Comparison of ENCODE assay signal across 11 cellular contexts in genomic region chr17:57873261-57874057, GRCh38. TPM values are rescaled to one million over a fixed set of nuclear protein-coding genes. Genes with fewer than 3 reads are reported as not detected.
DNase-seq lines count a peak whose midpoint lies in the region; ATAC-seq and TF ChIP-seq lines count a peak whose summit lies in the region.
"Had no signal": no experiment of that assay in that cellular context is flagged by ENCODE, and none has a peak within 500 bp of the region (broad histone marks: within the 10 kb centered on the region; RNA-seq: fewer than 3 reads in every experiment).

No MANE protein-coding gene starts in this region.

- no peaks in the 10 kb centered on the region for H3K9me3 ChIP-seq in RWPE2 (ENCODE audit: severe bottlenecking)
- no peaks in the 10 kb centered on the region for H3K9me3 ChIP-seq in gastroesophageal sphincter
- H3K9me3 ChIP-seq in prostate gland, result no peaks in the 10 kb centered on the region

- H3K4me3 ChIP-seq in RWPE2 (ENCODE audit: severe bottlenecking), result no peak overlapping the region
- H3K4me3 ChIP-seq in gastroesophageal sphincter, result no peak overlapping the region
- no peak overlapping the region for H3K4me3 ChIP-seq in prostate gland

- ATAC-seq in RWPE2 (ENCODE audit: low read depth), result no peak
- ATAC-seq in gastroesophageal sphincter, result no peak
- no peak for ATAC-seq in GM19395 (IDR thresholded peaks at IDR 0.05; ENCODE audit: unreplicated experiment)
- ATAC-seq in HG02938 (IDR thresholded peaks at IDR 0.05; ENCODE audit: unreplicated experiment), result no peak
- no peak for ATAC-seq in HG02759 (IDR thresholded peaks at IDR 0.05; ENCODE audit: unreplicated experiment)

- H3K27ac ChIP-seq in RWPE2 (ENCODE audit: poor library complexity, severe bottlenecking) (peak overlapping the region; percentile 98), gastroesophageal sphincter (peak overlapping the region; percentile 93 to 99 (median 96)), prostate gland (peak overlapping the region; percentile 57 to 70)

- intact Hi-C loops in prostate gland (cut with DNase I), result loop anchor here (5.0 kb wide), 1 partner anchor 79 kb away; no protein-coding TSS in a partner anchor

- TF ChIP-seq POLR2A in gastroesophageal sphincter (IDR thresholded peaks at IDR 0.05) (no peak), prostate gland (IDR thresholded peaks at IDR 0.05) (no peak)

- 57% methylated on average over 9 of the region's 16 CpGs; no CpG with 5 or more reads in 1 of the 2 donors for WGBS in gastroesophageal sphincter (ENCODE audit: low coverage in 1 of 2), 2 donors
- WGBS in prostate gland, result 80% methylated on average over 16 of the region's 16 CpGs

- H3K36me3 ChIP-seq in RWPE2 (ENCODE audit: low read depth) (peaks cover 25% of the 10 kb centered on the region), gastroesophageal sphincter (peaks cover 0 to 52% of the 10 kb centered on the region in 2 donors), prostate gland (peaks cover 0 to 4% of the 10 kb centered on the region in 2 donors)

- no peak for TF ChIP-seq CTCF in RWPE2 (IDR thresholded peaks at IDR 0.05; ENCODE audit: poor library complexity, severe bottlenecking)
- no peak for TF ChIP-seq CTCF in gastroesophageal sphincter (IDR thresholded peaks at IDR 0.05)
- TF ChIP-seq CTCF in prostate gland (IDR thresholded peaks at IDR 0.05), result no peak

- H3K27me3 ChIP-seq in RWPE2 (ENCODE audit: insufficient read depth, poor library complexity, severe bottlenecking), result no peaks in the 10 kb centered on the region
- no peaks in the 10 kb centered on the region for H3K27me3 ChIP-seq in gastroesophageal sphincter
- H3K27me3 ChIP-seq in prostate gland (replicated peaks; ENCODE audit: insufficient read depth), result no peaks in the 10 kb centered on the region

- no peak for TF ChIP-seq EP300 in gastroesophageal sphincter (IDR thresholded peaks at IDR 0.05)

- H3K4me1 ChIP-seq in RWPE2 (ENCODE audit: insufficient read depth, poor library complexity, severe bottlenecking) (peaks cover 62% of the 10 kb centered on the region), gastroesophageal sphincter (peaks cover 13 to 100% (median 58%) of the 10 kb centered on the region in 3 donors), prostate gland (replicated peaks) (peaks cover 23% of the 10 kb centered on the region)

- DNase-seq in EL (peak; percentile 49), RWPE2 (ENCODE audit: low spot score) (no peak), prostate gland (ENCODE audit: low spot score) (no peak), NCI-H1092 (lab: John Stamatoyannopoulos, UW) (no peak)
- DNase-seq: CD4-positive, alpha-beta memory T cell; NCI-H1417; occipital lobe had no signal

RNA-seq across cellular contexts. Expression of gene MRPS23, which starts 23.6 kb away (rescaled TPM):
- total RNA-seq in gastroesophageal sphincter (10 to 100 TPM; 23.0 to 24.8 (median 24.5) TPM), prostate gland (10 to 100 TPM; 29.0 to 43.1 TPM)
